ENCODE assay signal across 1 cellular context in the genomic region with DNA sequence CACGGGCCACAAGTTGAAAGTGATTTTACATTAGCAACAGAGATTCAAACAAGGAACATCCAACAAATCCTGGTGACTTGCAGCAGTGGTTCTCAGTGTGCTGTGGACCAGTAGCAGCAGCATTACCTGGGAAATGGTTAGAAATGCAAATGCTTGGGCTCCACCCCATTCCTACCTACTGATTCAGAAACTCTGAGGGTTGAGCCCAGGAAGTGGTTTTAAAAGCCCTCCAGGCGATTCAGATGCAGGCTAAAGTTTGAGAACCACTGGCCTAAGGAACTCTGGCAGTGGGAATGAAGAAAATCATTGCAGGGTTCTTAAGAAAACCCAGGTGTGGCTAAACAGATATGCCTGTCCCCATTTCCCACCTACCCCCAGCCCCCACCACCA.
TF ChIP-seq lines count a peak whose summit lies in the region.

No MANE protein-coding gene starts in this region.

TF ChIP-seq in GM23338, 12 proteins besides CTCF, POLR2A, EP300 and RAD21 (continued from another document):
- TF ChIP-seq, protein P1, sequence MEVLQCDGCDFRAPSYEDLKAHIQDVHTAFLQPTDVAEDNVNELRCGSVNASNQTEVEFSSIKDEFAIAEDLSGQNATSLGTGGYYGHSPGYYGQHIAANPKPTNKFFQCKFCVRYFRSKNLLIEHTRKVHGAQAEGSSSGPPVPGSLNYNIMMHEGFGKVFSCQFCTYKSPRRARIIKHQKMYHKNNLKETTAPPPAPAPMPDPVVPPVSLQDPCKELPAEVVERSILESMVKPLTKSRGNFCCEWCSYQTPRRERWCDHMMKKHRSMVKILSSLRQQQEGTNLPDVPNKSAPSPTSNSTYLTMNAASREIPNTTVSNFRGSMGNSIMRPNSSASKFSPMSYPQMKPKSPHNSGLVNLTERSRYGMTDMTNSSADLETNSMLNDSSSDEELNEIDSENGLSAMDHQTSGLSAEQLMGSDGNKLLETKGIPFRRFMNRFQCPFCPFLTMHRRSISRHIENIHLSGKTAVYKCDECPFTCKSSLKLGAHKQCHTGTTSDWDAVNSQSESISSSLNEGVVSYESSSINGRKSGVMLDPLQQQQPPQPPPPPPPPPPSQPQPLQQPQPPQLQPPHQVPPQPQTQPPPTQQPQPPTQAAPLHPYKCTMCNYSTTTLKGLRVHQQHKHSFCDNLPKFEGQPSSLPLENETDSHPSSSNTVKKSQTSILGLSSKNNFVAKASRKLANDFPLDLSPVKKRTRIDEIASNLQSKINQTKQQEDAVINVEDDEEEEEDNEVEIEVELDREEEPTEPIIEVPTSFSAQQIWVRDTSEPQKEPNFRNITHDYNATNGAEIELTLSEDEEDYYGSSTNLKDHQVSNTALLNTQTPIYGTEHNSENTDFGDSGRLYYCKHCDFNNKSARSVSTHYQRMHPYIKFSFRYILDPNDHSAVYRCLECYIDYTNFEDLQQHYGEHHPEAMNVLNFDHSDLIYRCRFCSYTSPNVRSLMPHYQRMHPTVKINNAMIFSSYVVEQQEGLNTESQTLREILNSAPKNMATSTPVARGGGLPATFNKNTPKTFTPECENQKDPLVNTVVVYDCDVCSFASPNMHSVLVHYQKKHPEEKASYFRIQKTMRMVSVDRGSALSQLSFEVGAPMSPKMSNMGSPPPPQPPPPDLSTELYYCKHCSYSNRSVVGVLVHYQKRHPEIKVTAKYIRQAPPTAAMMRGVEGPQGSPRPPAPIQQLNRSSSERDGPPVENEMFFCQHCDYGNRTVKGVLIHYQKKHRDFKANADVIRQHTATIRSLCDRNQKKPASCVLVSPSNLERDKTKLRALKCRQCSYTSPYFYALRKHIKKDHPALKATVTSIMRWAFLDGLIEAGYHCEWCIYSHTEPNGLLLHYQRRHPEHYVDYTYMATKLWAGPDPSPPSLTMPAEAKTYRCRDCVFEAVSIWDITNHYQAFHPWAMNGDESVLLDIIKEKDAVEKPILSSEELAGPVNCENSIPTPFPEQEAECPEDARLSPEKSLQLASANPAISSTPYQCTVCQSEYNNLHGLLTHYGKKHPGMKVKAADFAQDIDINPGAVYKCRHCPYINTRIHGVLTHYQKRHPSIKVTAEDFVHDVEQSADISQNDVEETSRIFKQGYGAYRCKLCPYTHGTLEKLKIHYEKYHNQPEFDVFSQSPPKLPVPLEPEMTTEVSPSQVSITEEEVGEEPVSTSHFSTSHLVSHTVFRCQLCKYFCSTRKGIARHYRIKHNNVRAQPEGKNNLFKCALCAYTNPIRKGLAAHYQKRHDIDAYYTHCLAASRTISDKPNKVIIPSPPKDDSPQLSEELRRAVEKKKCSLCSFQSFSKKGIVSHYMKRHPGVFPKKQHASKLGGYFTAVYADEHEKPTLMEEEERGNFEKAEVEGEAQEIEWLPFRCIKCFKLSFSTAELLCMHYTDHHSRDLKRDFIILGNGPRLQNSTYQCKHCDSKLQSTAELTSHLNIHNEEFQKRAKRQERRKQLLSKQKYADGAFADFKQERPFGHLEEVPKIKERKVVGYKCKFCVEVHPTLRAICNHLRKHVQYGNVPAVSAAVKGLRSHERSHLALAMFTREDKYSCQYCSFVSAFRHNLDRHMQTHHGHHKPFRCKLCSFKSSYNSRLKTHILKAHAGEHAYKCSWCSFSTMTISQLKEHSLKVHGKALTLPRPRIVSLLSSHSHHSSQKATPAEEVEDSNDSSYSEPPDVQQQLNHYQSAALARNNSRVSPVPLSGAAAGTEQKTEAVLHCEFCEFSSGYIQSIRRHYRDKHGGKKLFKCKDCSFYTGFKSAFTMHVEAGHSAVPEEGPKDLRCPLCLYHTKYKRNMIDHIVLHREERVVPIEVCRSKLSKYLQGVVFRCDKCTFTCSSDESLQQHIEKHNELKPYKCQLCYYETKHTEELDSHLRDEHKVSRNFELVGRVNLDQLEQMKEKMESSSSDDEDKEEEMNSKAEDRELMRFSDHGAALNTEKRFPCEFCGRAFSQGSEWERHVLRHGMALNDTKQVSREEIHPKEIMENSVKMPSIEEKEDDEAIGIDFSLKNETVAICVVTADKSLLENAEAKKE (CRISPR knock-in tag; IDR thresholded peaks at IDR 0.05): no peak
- TF ChIP-seq CREB1 (CRISPR knock-in tag; IDR thresholded peaks at IDR 0.05; ENCODE audit: low read depth) (no peak), NANOG (IDR thresholded peaks at IDR 0.05; ENCODE audit: borderline replicate concordance) (no peak), JUNB (IDR thresholded peaks at IDR 0.05; ENCODE audit: unreplicated experiment) (no peak), POLR2AphosphoS5 (IDR thresholded peaks at IDR 0.05; ENCODE audit: low read depth) (no peak), ZNF331 (CRISPR knock-in tag; IDR thresholded peaks at IDR 0.05; ENCODE audit: low read depth) (no peak), ZNF114 (CRISPR knock-in tag; IDR thresholded peaks at IDR 0.05) (no peak), STAT1 (IDR thresholded peaks at IDR 0.05; ENCODE audit: unreplicated experiment) (no peak), EZH2 (IDR thresholded peaks at IDR 0.05; ENCODE audit: low read depth, unreplicated experiment) (no peak)
- TF ChIP-seq, protein P2, sequence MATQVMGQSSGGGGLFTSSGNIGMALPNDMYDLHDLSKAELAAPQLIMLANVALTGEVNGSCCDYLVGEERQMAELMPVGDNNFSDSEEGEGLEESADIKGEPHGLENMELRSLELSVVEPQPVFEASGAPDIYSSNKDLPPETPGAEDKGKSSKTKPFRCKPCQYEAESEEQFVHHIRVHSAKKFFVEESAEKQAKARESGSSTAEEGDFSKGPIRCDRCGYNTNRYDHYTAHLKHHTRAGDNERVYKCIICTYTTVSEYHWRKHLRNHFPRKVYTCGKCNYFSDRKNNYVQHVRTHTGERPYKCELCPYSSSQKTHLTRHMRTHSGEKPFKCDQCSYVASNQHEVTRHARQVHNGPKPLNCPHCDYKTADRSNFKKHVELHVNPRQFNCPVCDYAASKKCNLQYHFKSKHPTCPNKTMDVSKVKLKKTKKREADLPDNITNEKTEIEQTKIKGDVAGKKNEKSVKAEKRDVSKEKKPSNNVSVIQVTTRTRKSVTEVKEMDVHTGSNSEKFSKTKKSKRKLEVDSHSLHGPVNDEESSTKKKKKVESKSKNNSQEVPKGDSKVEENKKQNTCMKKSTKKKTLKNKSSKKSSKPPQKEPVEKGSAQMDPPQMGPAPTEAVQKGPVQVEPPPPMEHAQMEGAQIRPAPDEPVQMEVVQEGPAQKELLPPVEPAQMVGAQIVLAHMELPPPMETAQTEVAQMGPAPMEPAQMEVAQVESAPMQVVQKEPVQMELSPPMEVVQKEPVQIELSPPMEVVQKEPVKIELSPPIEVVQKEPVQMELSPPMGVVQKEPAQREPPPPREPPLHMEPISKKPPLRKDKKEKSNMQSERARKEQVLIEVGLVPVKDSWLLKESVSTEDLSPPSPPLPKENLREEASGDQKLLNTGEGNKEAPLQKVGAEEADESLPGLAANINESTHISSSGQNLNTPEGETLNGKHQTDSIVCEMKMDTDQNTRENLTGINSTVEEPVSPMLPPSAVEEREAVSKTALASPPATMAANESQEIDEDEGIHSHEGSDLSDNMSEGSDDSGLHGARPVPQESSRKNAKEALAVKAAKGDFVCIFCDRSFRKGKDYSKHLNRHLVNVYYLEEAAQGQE (IDR thresholded peaks at IDR 0.05; ENCODE audit: unreplicated experiment): no peak
- TF ChIP-seq, protein P3, sequence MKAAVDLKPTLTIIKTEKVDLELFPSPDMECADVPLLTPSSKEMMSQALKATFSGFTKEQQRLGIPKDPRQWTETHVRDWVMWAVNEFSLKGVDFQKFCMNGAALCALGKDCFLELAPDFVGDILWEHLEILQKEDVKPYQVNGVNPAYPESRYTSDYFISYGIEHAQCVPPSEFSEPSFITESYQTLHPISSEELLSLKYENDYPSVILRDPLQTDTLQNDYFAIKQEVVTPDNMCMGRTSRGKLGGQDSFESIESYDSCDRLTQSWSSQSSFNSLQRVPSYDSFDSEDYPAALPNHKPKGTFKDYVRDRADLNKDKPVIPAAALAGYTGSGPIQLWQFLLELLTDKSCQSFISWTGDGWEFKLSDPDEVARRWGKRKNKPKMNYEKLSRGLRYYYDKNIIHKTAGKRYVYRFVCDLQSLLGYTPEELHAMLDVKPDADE (IDR thresholded peaks at IDR 0.05): no peak
